16 cellular contexts compared by ENCODE assay signal in the genomic region with DNA sequence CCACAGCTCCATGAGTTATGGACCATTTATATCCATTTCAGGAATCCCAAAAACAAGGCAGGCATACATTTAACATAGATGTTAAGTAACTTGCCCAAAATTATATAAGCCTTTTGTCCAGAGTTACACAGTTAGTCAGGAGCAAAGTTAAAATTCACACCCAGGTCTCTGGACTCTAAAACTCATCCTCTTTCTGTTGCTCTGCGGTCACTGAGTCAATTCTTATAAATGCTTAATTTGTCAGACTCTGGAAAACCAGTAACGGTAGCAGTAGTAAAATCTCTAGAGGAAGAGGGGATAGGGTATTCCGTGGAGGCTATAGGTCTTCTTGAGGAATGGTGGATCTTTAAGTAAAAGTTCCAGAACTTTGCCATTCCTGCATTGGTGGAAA.
DNase-seq lines count a peak whose midpoint lies in the region; ATAC-seq, FAIRE-seq and TF ChIP-seq lines count a peak whose summit lies in the region.
"Had no signal": no experiment of that assay in that cellular context is flagged by ENCODE, and none has a peak within 500 bp of the region (broad histone marks: within the 10 kb centered on the region; RNA-seq: fewer than 3 reads in every experiment).

No MANE protein-coding gene starts in this region.

- H3K36me3 ChIP-seq in astrocyte (ENCODE audit: insufficient read depth, low read length) (no peaks in the 10 kb centered on the region), Karpas-422 (ENCODE audit: insufficient read depth, low read length) (no peaks in the 10 kb centered on the region)
- H3K36me3 ChIP-seq: prostate gland had no signal

- H3K9me2 ChIP-seq in Karpas-422 (replicated peaks; ENCODE audit: insufficient read depth, low read length) = no peaks in the 10 kb centered on the region

- DNase-seq in NOMO-1 treated with DMSO at 0.1 percent for 48 hours (lab: John Stamatoyannopoulos, UW; ENCODE audit: unreplicated experiment) (peak; percentile 36), NOMO-1 treated with dmso at 0.1 percent for 144 hours (lab: John Stamatoyannopoulos, UW; ENCODE audit: unreplicated experiment) (no peak), astrocyte (ENCODE audit: low read depth) (no peak), Karpas-422 (no peak), GM03348 (ENCODE audit: low spot score) (no peak)
- DNase-seq in stimulated activated effector memory CD8-positive, alpha-beta T cell treated with anti-CD3 and anti-CD28 coated beads, Interleukin-12 subunit alpha, Interleukin-12 subunit beta, amount 100 ng/mL, for 72 hours (ENCODE audit: low spot score in 2 of 2) = no peak
- DNase-seq in activated naive CD4-positive, alpha-beta T cell treated with anti-CD3 and anti-CD28 coated beads, Interleukin-2, amount 10 ng/mL, durations not matched to agents 7 days and 5 days = no peak
- DNase-seq: activated CD4-positive, CD25-positive, alpha-beta regulatory T cell treated with anti-CD3 and anti-CD28 coated beads, Interleukin-2, amount 50 U/mL, for 72 hours; CD4-positive, alpha-beta memory T cell; glutamatergic neuron; NCI-H187 treated with DMSO at 0.1 percent for 48 hours had no signal

- H3K4me1 ChIP-seq in astrocyte (ENCODE audit: insufficient read depth, low read length) = peaks cover 13% of the 10 kb centered on the region
- H3K4me1 ChIP-seq in Karpas-422 (ENCODE audit: low read length) = no peaks in the 10 kb centered on the region
- H3K4me1 ChIP-seq: prostate gland had no signal

- H3K9me3 ChIP-seq in astrocyte (ENCODE audit: insufficient read depth, low read depth, low read length) (no peaks in the 10 kb centered on the region), Karpas-422 (ENCODE audit: low read length) (no peaks in the 10 kb centered on the region)
- H3K9me3 ChIP-seq: prostate gland, testis had no signal

- no peak for FAIRE-seq in astrocyte (lab: Jason Lieb, UNC)
- FAIRE-seq: H54 had no signal

- no peaks in the 10 kb centered on the region for H3K27me3 ChIP-seq in astrocyte (ENCODE audit: insufficient read depth, low read length)
- H3K27me3 ChIP-seq in Karpas-422 (ENCODE audit: low read length) = no peaks in the 10 kb centered on the region
- H3K27me3 ChIP-seq: testis had no signal

- H3K9ac ChIP-seq in astrocyte (ENCODE audit: low read length) = no peak overlapping the region
- no peak overlapping the region for H3K9ac ChIP-seq in Karpas-422 (ENCODE audit: low read length)

- H2AFZ ChIP-seq in astrocyte (ENCODE audit: low read depth, low read length) (no peak overlapping the region), Karpas-422 (ENCODE audit: low read length) (no peak overlapping the region)

- H3K27ac ChIP-seq in astrocyte (ENCODE audit: low read depth, low read length) (no peak overlapping the region), Karpas-422 (ENCODE audit: low read length) (no peak overlapping the region)
- H3K27ac ChIP-seq: 22Rv1, prostate gland had no signal

- H3K4me3 ChIP-seq in astrocyte (ENCODE audit: insufficient read depth, low read depth, low read length) = no peak overlapping the region
- no peak overlapping the region for H3K4me3 ChIP-seq in Karpas-422 (ENCODE audit: low read length)
- H3K4me3 ChIP-seq: prostate gland, testis had no signal

- TF ChIP-seq CTCF in astrocyte (IDR thresholded peaks at IDR 0.05; ENCODE audit: insufficient read depth, low read depth, low read length) = no peak

- no peak overlapping the region for H3K4me3 Mint-ChIP-seq in astrocyte (ENCODE audit: unreplicated experiment)
- peak overlapping the region; percentile 20 for H3K4me3 Mint-ChIP-seq in stimulated activated effector memory CD8-positive, alpha-beta T cell treated with anti-CD3 and anti-CD28 coated beads, Interleukin-12 subunit alpha, Interleukin-12 subunit beta, amount 100 ng/mL, for 72 hours
- H3K4me3 Mint-ChIP-seq in activated naive CD4-positive, alpha-beta T cell treated with anti-CD3 and anti-CD28 coated beads, Interleukin-2, amount 10 ng/mL, durations not matched to agents 7 days and 5 days = no peak overlapping the region

- no peaks in the 10 kb centered on the region for H3K36me3 Mint-ChIP-seq in astrocyte (ENCODE audit: low read depth, unreplicated experiment)
- H3K36me3 Mint-ChIP-seq in stimulated activated effector memory CD8-positive, alpha-beta T cell treated with anti-CD3 and anti-CD28 coated beads, Interleukin-12 subunit alpha, Interleukin-12 subunit beta, amount 100 ng/mL, for 72 hours = no peaks in the 10 kb centered on the region
- peaks cover 1% of the 10 kb centered on the region for H3K36me3 Mint-ChIP-seq in activated naive CD4-positive, alpha-beta T cell treated with anti-CD3 and anti-CD28 coated beads, Interleukin-2, amount 10 ng/mL, durations not matched to agents 7 days and 5 days
- H3K36me3 Mint-ChIP-seq: CD4-positive, alpha-beta memory T cell had no signal

- no peaks in the 10 kb centered on the region for H3K9me3 Mint-ChIP-seq in astrocyte (ENCODE audit: unreplicated experiment)
- H3K9me3 Mint-ChIP-seq in stimulated activated effector memory CD8-positive, alpha-beta T cell treated with anti-CD3 and anti-CD28 coated beads, Interleukin-12 subunit alpha, Interleukin-12 subunit beta, amount 100 ng/mL, for 72 hours = no peaks in the 10 kb centered on the region
- no peaks in the 10 kb centered on the region for H3K9me3 Mint-ChIP-seq in activated naive CD4-positive, alpha-beta T cell treated with anti-CD3 and anti-CD28 coated beads, Interleukin-2, amount 10 ng/mL, durations not matched to agents 7 days and 5 days

- CTCF ChIA-PET in activated naive CD4-positive, alpha-beta T cell treated with anti-CD3 and anti-CD28 coated beads, Interleukin-2, amount 10 ng/mL, durations not matched to agents 7 days and 5 days (lab: Charles Lee) = no interaction called here

- H3K27ac Mint-ChIP-seq in astrocyte (ENCODE audit: unreplicated experiment) = no peak overlapping the region
- H3K27ac Mint-ChIP-seq in stimulated activated effector memory CD8-positive, alpha-beta T cell treated with anti-CD3 and anti-CD28 coated beads, Interleukin-12 subunit alpha, Interleukin-12 subunit beta, amount 100 ng/mL, for 72 hours = no peak overlapping the region
- H3K27ac Mint-ChIP-seq in activated naive CD4-positive, alpha-beta T cell treated with anti-CD3 and anti-CD28 coated beads, Interleukin-2, amount 10 ng/mL, durations not matched to agents 7 days and 5 days = no peak overlapping the region

- H4K20me1 ChIP-seq in astrocyte (ENCODE audit: insufficient read depth, low read length) = no peaks in the 10 kb centered on the region
- no peaks in the 10 kb centered on the region for H4K20me1 ChIP-seq in Karpas-422 (ENCODE audit: insufficient read depth, low read depth, low read length)

- H3K4me1 Mint-ChIP-seq in astrocyte (ENCODE audit: low read depth, unreplicated experiment) = peaks cover 16% of the 10 kb centered on the region
- peaks cover 41% of the 10 kb centered on the region for H3K4me1 Mint-ChIP-seq in stimulated activated effector memory CD8-positive, alpha-beta T cell treated with anti-CD3 and anti-CD28 coated beads, Interleukin-12 subunit alpha, Interleukin-12 subunit beta, amount 100 ng/mL, for 72 hours
- H3K4me1 Mint-ChIP-seq in activated naive CD4-positive, alpha-beta T cell treated with anti-CD3 and anti-CD28 coated beads, Interleukin-2, amount 10 ng/mL, durations not matched to agents 7 days and 5 days = peaks cover 43% of the 10 kb centered on the region

- no peaks in the 10 kb centered on the region for H3K27me3 Mint-ChIP-seq in astrocyte (ENCODE audit: low read depth, unreplicated experiment)
- peaks cover 7% of the 10 kb centered on the region for H3K27me3 Mint-ChIP-seq in activated naive CD4-positive, alpha-beta T cell treated with anti-CD3 and anti-CD28 coated beads, Interleukin-2, amount 10 ng/mL, durations not matched to agents 7 days and 5 days

- H3K79me2 ChIP-seq in astrocyte (ENCODE audit: insufficient read depth, low read length) (no peaks in the 10 kb centered on the region), Karpas-422 (ENCODE audit: low read length) (no peaks in the 10 kb centered on the region)

- ATAC-seq in HG02759 (IDR thresholded peaks at IDR 0.05; ENCODE audit: unreplicated experiment) = peak; percentile 24
- peak; percentile 45 for ATAC-seq in stimulated activated effector memory CD8-positive, alpha-beta T cell treated with anti-CD3 and anti-CD28 coated beads, Interleukin-12 subunit alpha, Interleukin-12 subunit beta, amount 100 ng/mL, for 72 hours

- peak overlapping the region; percentile 62 for H3K4me2 ChIP-seq in astrocyte (ENCODE audit: low read length)
- H3K4me2 ChIP-seq in Karpas-422 (ENCODE audit: low read depth, low read length, poor library complexity, severe bottlenecking) = no peak overlapping the region
